7 cellular contexts compared by ENCODE assay signal in genomic region chr17:1179635-1180433, GRCh38. TPM values are rescaled to one million over a fixed set of nuclear protein-coding genes. Genes with fewer than 3 reads are reported as not detected.
DNase-seq lines count a peak whose midpoint lies in the region; ATAC-seq and TF ChIP-seq lines count a peak whose summit lies in the region.

Gene ABR (minus strand): TSS chr17:1179981. CDS start chr17:1179727, 254 bp downstream.

- H3K4me3 Mint-ChIP-seq in MCF 10A (ENCODE audit: unreplicated experiment) = peak within 1 kb of the TSS; percentile 67
- H3K4me3 Mint-ChIP-seq in immature natural killer cell = peak within 1 kb of the TSS; percentile 64 to 83 (median 75)

- peaks cover 37% of the 10 kb centered on the region for H3K27me3 ChIP-seq in H7 (ENCODE audit: control insufficient read depth, insufficient read depth, low read length)

- H3K4me1 Mint-ChIP-seq in MCF 10A (ENCODE audit: insufficient read depth, unreplicated experiment) = no peaks in the 10 kb centered on the region
- H3K4me1 Mint-ChIP-seq in immature natural killer cell = peaks cover 20 to 22% of the 10 kb centered on the region in 2 donors

- no peaks in the 10 kb centered on the region for H3K9me3 Mint-ChIP-seq in MCF 10A (ENCODE audit: unreplicated experiment)
- no peaks in the 10 kb centered on the region for H3K9me3 Mint-ChIP-seq in immature natural killer cell

- intact Hi-C loops in MCF 10A (cut with micrococcal nuclease) = no loop called here

- H3K27ac Mint-ChIP-seq in MCF 10A (ENCODE audit: low read depth, unreplicated experiment) (no peak within 1 kb of the TSS), immature natural killer cell (peak within 1 kb of the TSS in 2 of 6 donors; percentile 46 to 48)

- H3K36me3 ChIP-seq in H7 (replicated peaks; ENCODE audit: control insufficient read depth, insufficient read depth, low read length) = no peaks in the 10 kb centered on the region

- no peak for ATAC-seq in GM21619 (IDR thresholded peaks at IDR 0.05; ENCODE audit: unreplicated experiment)

- H3K27me3 Mint-ChIP-seq in MCF 10A (ENCODE audit: insufficient read depth, unreplicated experiment) (no peaks in the 10 kb centered on the region), immature natural killer cell (ENCODE audit: low read depth in 3 of 3) (peaks cover 0 to 4% (median 2%) of the 10 kb centered on the region in 3 donors)

- H3K36me3 Mint-ChIP-seq in MCF 10A (ENCODE audit: insufficient read depth, unreplicated experiment) (peaks cover 4% of the 10 kb centered on the region), immature natural killer cell (no peaks in the 10 kb centered on the region)

- peak within 1 kb of the TSS; percentile 61 for H3K4me3 ChIP-seq in H7 (ENCODE audit: insufficient read depth, low read depth, low read length)

- DNase-seq in H7 (peak; percentile 96), T-helper 9 cell (peak; percentile 61), MCF 10A (ENCODE audit: unreplicated experiment) (peak; percentile 16), immature natural killer cell (peak; percentile 60 to 65 (median 63)), NCI-H2081 treated with DMSO at 0.1 percent for 48 hours (lab: John Stamatoyannopoulos, UW) (no peak)
- peak; percentile 32 to 37 for DNase-seq in stimulated activated CD4-positive, alpha-beta T cell treated with anti-CD3 and anti-CD28 coated beads, Interleukin-15, amount 100 ng/mL, for 1 hour (ENCODE audit: low read depth in 1 of 2, low spot score in 1 of 2)

- CTCF ChIA-PET in MCF 10A (lab: Yijun Ruan, JAX) = no interaction called here

- BruUV-seq in MCF 10A (replicated peaks; lab: Mats Ljungman, UMichigan) = no TSS peak

- POLR2A ChIA-PET in MCF 10A (lab: Yijun Ruan, JAX) = interaction anchor here (0.6 kb wide), 1 partner anchor 1024 kb away, joined by 3 read pairs; no protein-coding TSS in a partner anchor

- TF ChIP-seq CTCF in MCF 10A (IDR thresholded peaks at IDR 0.05; ENCODE audit: unreplicated experiment) = no peak

RNA-seq across cellular contexts. Expression of gene ABR, which starts in this region (rescaled TPM):
- 24.6 and 31.6 TPM in 2 replicates for total RNA-seq in H7 (2014; rRNA removed; shearing (Covaris generic))
- 44.7 and 54.2 TPM in 2 replicates for total RNA-seq in MCF 10A (2022)
- 10 to 100 TPM; 11.2 to 36.2 (median 14.8) TPM for polyA plus RNA-seq in immature natural killer cell
